Comparison of ENCODE assay signal across 2 cellular contexts in genomic region chr9:105205787-105206511, GRCh38.
TF ChIP-seq lines count a peak whose summit lies in the region.

No MANE protein-coding gene starts in this region.

TF ChIP-seq in SK-N-SH, 30 proteins besides CTCF, POLR2A, EP300 and RAD21 (continued from another document):
- TF ChIP-seq IRF3 (IDR thresholded peaks at IDR 0.05; ENCODE audit: low read depth, low read length) (no peak), JUND (IDR thresholded peaks at IDR 0.05) (no peak), FOXJ3 (CRISPR knock-in tag; IDR thresholded peaks at IDR 0.05) (no peak), POLR2AphosphoS5 (IDR thresholded peaks at IDR 0.05; ENCODE audit: low read depth, low read length) (no peak), TCF12 (IDR thresholded peaks at IDR 0.05) (peak; percentile 33; the same call in 1 of the 2 replicates), NFIC (IDR thresholded peaks at IDR 0.05; ENCODE audit: borderline replicate concordance) (peak; percentile 64; the same call in 1 of the 2 replicates)
- TF ChIP-seq, protein P1, sequence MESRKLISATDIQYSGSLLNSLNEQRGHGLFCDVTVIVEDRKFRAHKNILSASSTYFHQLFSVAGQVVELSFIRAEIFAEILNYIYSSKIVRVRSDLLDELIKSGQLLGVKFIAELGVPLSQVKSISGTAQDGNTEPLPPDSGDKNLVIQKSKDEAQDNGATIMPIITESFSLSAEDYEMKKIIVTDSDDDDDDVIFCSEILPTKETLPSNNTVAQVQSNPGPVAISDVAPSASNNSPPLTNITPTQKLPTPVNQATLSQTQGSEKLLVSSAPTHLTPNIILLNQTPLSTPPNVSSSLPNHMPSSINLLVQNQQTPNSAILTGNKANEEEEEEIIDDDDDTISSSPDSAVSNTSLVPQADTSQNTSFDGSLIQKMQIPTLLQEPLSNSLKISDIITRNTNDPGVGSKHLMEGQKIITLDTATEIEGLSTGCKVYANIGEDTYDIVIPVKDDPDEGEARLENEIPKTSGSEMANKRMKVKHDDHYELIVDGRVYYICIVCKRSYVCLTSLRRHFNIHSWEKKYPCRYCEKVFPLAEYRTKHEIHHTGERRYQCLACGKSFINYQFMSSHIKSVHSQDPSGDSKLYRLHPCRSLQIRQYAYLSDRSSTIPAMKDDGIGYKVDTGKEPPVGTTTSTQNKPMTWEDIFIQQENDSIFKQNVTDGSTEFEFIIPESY (IDR thresholded peaks at IDR 0.05; ENCODE audit: borderline replicate concordance, low read depth) = no peak

TF ChIP-seq in SK-N-SH treated with all-trans-retinoic acid at 6 μM for 48 hours, 23 proteins besides CTCF, POLR2A, EP300 and RAD21 (continued from another document):
- TF ChIP-seq PATZ1 (CRISPR knock-in tag; IDR thresholded peaks at IDR 0.05; ENCODE audit: borderline replicate concordance) (no peak), ZNF70 (CRISPR knock-in tag; IDR thresholded peaks at IDR 0.05) (no peak), PPARA (CRISPR knock-in tag; IDR thresholded peaks at IDR 0.05; ENCODE audit: borderline replicate concordance) (no peak), CSRNP3 (CRISPR knock-in tag; IDR thresholded peaks at IDR 0.05) (no peak), ZNF8 (CRISPR knock-in tag; IDR thresholded peaks at IDR 0.05) (no peak), CSDC2 (CRISPR knock-in tag; IDR thresholded peaks at IDR 0.05) (no peak), TSHZ2 (CRISPR knock-in tag; IDR thresholded peaks at IDR 0.05) (no peak), RARB (CRISPR knock-in tag; IDR thresholded peaks at IDR 0.05) (no peak), BACH2 (CRISPR knock-in tag; IDR thresholded peaks at IDR 0.05; ENCODE audit: borderline replicate concordance) (no peak), ESRRG (CRISPR knock-in tag; IDR thresholded peaks at IDR 0.05) (no peak)
